Comparison of ENCODE assay signal across 8 cellular contexts in the genomic region with DNA sequence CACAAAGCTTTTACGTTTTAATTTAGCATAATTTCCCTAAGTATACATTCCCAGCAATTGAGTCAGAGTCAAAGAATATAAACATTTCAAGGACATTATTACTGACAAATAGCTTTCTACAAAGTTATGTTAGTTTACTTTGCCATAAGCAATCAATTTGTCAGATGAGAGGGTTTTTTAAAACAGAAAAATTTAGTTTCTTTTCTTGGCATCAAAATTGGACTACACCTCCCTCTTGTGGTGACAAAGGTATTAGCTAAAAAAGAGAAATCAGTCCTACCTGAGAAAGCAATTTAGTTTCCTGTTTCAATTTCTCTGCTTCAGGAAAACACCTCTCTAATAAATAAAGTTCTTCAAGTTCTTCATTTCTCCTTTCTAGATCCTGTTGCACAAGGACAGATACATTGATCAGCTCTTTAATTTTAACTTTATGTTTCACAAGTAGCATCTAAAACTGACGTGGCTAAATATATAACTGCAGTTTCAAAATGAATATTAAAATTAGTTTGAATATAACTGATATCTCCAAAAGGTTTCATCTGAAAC. TPM values are rescaled to one million over a fixed set of nuclear protein-coding genes. Genes with fewer than 3 reads are reported as not detected.
A peak's percentile ranks its signal among the peaks of the same experiment; 100 is the strongest.
DNase-seq lines count a peak whose midpoint lies in the region; ATAC-seq and TF ChIP-seq lines count a peak whose summit lies in the region.

No MANE protein-coding gene starts in this region.

- H3K9me2 ChIP-seq in Karpas-422 (replicated peaks; ENCODE audit: insufficient read depth, low read length): no peaks in the 10 kb centered on the region

- no peak overlapping the region for H3K27ac Mint-ChIP-seq in immature natural killer cell

- no peaks in the 10 kb centered on the region for H3K79me2 ChIP-seq in Karpas-422 (ENCODE audit: low read length)

- no peaks in the 10 kb centered on the region for H3K4me1 Mint-ChIP-seq in immature natural killer cell

- TF ChIP-seq POLR2A in vagina (IDR thresholded peaks at IDR 0.05): no peak

- peak overlapping the region in 1 of 5 donors; percentile 50 for H3K4me3 Mint-ChIP-seq in immature natural killer cell

- H3K27me3 ChIP-seq in Karpas-422 (ENCODE audit: low read length): no peaks in the 10 kb centered on the region
- no peaks in the 10 kb centered on the region for H3K27me3 ChIP-seq in WERI-Rb-1 (ENCODE audit: insufficient read depth, low read depth, severe bottlenecking)
- H3K27me3 ChIP-seq in vagina: no peaks in the 10 kb centered on the region

- H3K36me3 ChIP-seq in Karpas-422 (ENCODE audit: insufficient read depth, low read length) (no peaks in the 10 kb centered on the region), WERI-Rb-1 (no peaks in the 10 kb centered on the region), vagina (no peaks in the 10 kb centered on the region)

- peak overlapping the region; percentile 70 for H3K4me2 ChIP-seq in Karpas-422 (ENCODE audit: low read depth, low read length, poor library complexity, severe bottlenecking)

- H3K4me1 ChIP-seq in Karpas-422 (ENCODE audit: low read length) (peaks cover 37% of the 10 kb centered on the region), vagina (no peaks in the 10 kb centered on the region)

- H3K27ac ChIP-seq in Karpas-422 (ENCODE audit: low read length) (peak overlapping the region; percentile 61; the same call in 1 of the 2 replicates), WERI-Rb-1 (no peak overlapping the region), vagina (no peak overlapping the region)

- intact Hi-C loops in vagina (cut with DNase I): no loop called here

- H3K9me3 ChIP-seq in Karpas-422 (ENCODE audit: low read length) (no peaks in the 10 kb centered on the region), WERI-Rb-1 (ENCODE audit: severe bottlenecking) (no peaks in the 10 kb centered on the region), vagina (no peaks in the 10 kb centered on the region)

- DNase-seq in NCI-H2227 (lab: John Stamatoyannopoulos, UW; ENCODE audit: unreplicated experiment) (peak; percentile 1), NCI-H2227 treated with DMSO at 0.1 percent for 48 hours (lab: John Stamatoyannopoulos, UW) (no peak), Karpas-422 (peak; percentile 82), WERI-Rb-1 (no peak), immature natural killer cell (peak; percentile 15 to 38 (median 16)), vagina (ENCODE audit: extremely low spot score in 2 of 2) (no peak), MV-4-11 (lab: John Stamatoyannopoulos, UW) (no peak)

- no peaks in the 10 kb centered on the region for H3K9me3 Mint-ChIP-seq in immature natural killer cell

- H3K9ac ChIP-seq in Karpas-422 (ENCODE audit: low read length): peak overlapping the region; percentile 55

- H3K27me3 Mint-ChIP-seq in immature natural killer cell (ENCODE audit: low read depth in 3 of 3): peaks cover 0 to 6% (median 1%) of the 10 kb centered on the region in 3 donors

- H3K4me3 ChIP-seq in Karpas-422 (ENCODE audit: low read length) (peak overlapping the region; percentile 54), WERI-Rb-1 (ENCODE audit: low read depth, low read length) (no peak overlapping the region), vagina (no peak overlapping the region)

- peak overlapping the region; percentile 99 for H2AFZ ChIP-seq in Karpas-422 (ENCODE audit: low read length)

- no peaks in the 10 kb centered on the region for H3K36me3 Mint-ChIP-seq in immature natural killer cell

- TF ChIP-seq CTCF in WERI-Rb-1 (IDR thresholded peaks at IDR 0.05; ENCODE audit: low read depth, low read length) (peak; percentile 37), vagina (IDR thresholded peaks at IDR 0.05) (peak; percentile 13 to 45 (median 36))

- no peaks in the 10 kb centered on the region for H4K20me1 ChIP-seq in Karpas-422 (ENCODE audit: insufficient read depth, low read depth, low read length)

- ATAC-seq in GM21390 (IDR thresholded peaks at IDR 0.05; ENCODE audit: unreplicated experiment): peak; percentile 71

RNA-seq across cellular contexts. Expression of a gene that starts 39.9 kb away (rescaled TPM):
- total RNA-seq in Karpas-422 (2014; rRNA removed; shearing (Covaris generic); ENCODE audit: low replicate concordance): not detected in 2 replicates
- polyA plus RNA-seq in immature natural killer cell: under 1 TPM in 1 of 3 donors, not detected in 2; 0.21 TPM
- 3.4 TPM for total RNA-seq in vagina

RNA-seq across cellular contexts. Expression of a gene that starts 39.9 kb away (rescaled TPM):
- total RNA-seq in Karpas-422 (2014; rRNA removed; shearing (Covaris generic); ENCODE audit: low replicate concordance): 4.9 and 18.3 TPM in 2 replicates
- polyA plus RNA-seq in immature natural killer cell: 10 to 100 TPM; 21.2 to 23.1 (median 22.9) TPM
- 15.7 TPM for total RNA-seq in vagina

Comparison
In these comparisons a context has a peak if more than half of its experiments do, and no peak if none do; other contexts are left out.
1. DNase-seq: peak in NCI-H2227 (single experiment), Karpas-422 (single experiment) and immature natural killer cell (3 of 3); none in NCI-H2227 treated with DMSO at 0.1 percent for 48 hours (single experiment), WERI-Rb-1 (single experiment), vagina (0 of 2) and MV-4-11 (single experiment).